1 cellular context compared by ENCODE assay signal in genomic region chr20:50804453-50805348, GRCh38.
TF ChIP-seq lines count a peak whose summit lies in the region.

No MANE protein-coding gene starts in this region.

TF ChIP-seq in GM12878, 131 proteins besides CTCF, POLR2A, EP300 and RAD21 (continued from another document):
- TF ChIP-seq ZNF687 (IDR thresholded peaks at IDR 0.05) = 0 out of 2 replicates have a peak, but pooled peaks have one; percentile 10
- TF ChIP-seq BACH1 (IDR thresholded peaks at IDR 0.05; ENCODE audit: borderline replicate concordance) = no peak
- TF ChIP-seq PRDM15 (CRISPR knock-in tag; IDR thresholded peaks at IDR 0.05) = no peak
- 0 out of 2 replicates have a peak, but pooled peaks have one; percentile 20 for TF ChIP-seq HDGF (IDR thresholded peaks at IDR 0.05)
- TF ChIP-seq PML (IDR thresholded peaks at IDR 0.05; ENCODE audit: low read length) = peak; percentile 50; the same call in 1 of the 2 replicates
- 0 out of 2 replicates have a peak, but pooled peaks have one; percentile 15 for TF ChIP-seq YY1 (IDR thresholded peaks at IDR 0.05; ENCODE audit: low read depth, low read length)
- peak; percentile 75; the same call in 1 of the 2 replicates for TF ChIP-seq MEF2A (IDR thresholded peaks at IDR 0.05; ENCODE audit: insufficient read depth, low read depth, low read length)
- TF ChIP-seq ATF2 (IDR thresholded peaks at IDR 0.05; ENCODE audit: low read length) = peak; percentile 39; the same call in 1 of the 2 replicates
- TF ChIP-seq ETV6 (conservative IDR thresholded peaks at IDR 0.05 in 1 of 2, IDR thresholded peaks at IDR 0.05 in 1 of 2; ENCODE audit: borderline replicate concordance in 1 of 2, low read depth in 1 of 2) = peak in 1 of 2 experiments; percentile 48; a peak in 1 of 4 replicates
- peak; percentile 86 for TF ChIP-seq RUNX3 (IDR thresholded peaks at IDR 0.05; ENCODE audit: low read length)
- 0 out of 2 replicates have a peak, but pooled peaks have one; percentile 22 for TF ChIP-seq CREB1 (IDR thresholded peaks at IDR 0.05; ENCODE audit: low read depth)
